ENCODE assay signal across 8 cellular contexts in the genomic region with DNA sequence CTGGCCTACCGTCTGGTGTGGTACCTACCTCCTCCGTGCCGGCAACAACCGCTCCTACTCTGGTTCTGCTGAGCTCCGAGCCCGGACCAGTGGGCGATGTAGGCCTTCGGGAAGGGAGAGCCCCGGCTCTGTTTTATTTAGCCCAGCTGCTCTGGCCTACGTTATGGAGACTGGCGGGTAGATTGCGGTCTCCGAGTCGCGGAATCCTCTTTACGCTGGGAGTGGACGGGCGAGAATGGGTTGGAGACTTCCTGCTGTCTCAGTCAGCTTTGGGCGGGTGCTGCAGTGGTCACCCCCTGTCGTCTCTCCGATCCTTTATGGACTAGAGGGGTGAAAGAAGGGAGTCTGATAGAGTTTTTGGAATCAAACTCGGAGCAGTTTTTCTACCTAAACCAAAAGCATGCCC. TPM values are rescaled to one million over a fixed set of nuclear protein-coding genes. Genes with fewer than 3 reads are reported as not detected.
DNase-seq lines count a peak whose midpoint lies in the region; ATAC-seq, FAIRE-seq and TF ChIP-seq lines count a peak whose summit lies in the region.

No MANE protein-coding gene starts in this region.

- H3K9ac ChIP-seq in endothelial cell of umbilical vein (replicated peaks; ENCODE audit: extremely low read depth, insufficient read depth, low read length), result peak overlapping the region; percentile 94

- ATAC-seq in HG02852 (IDR thresholded peaks at IDR 0.05; ENCODE audit: unreplicated experiment), result peak; percentile 33

- H3K4me3 ChIP-seq in OCI-LY7 (ENCODE audit: low read depth, low read length, poor library complexity, severe bottlenecking) (peak overlapping the region; percentile 90), endothelial cell of umbilical vein (replicated peaks in 1 of 3; ENCODE audit: insufficient read depth in 1 of 3, low read depth in 1 of 3, low read length in 3 of 3) (peak overlapping the region; percentile 45 to 94 (median 79))

- no peaks in the 10 kb centered on the region for H3K9me2 ChIP-seq in OCI-LY7 (ENCODE audit: insufficient read depth, low read length)

- TF ChIP-seq CTCF in OCI-LY7 (conservative IDR thresholded peaks at IDR 0.05; ENCODE audit: low read length), result no peak
- no peak for TF ChIP-seq CTCF in endothelial cell of umbilical vein (IDR thresholded peaks at IDR 0.05; ENCODE audit: extremely low read depth in 1 of 2, insufficient read depth in 1 of 2, low read depth in 1 of 2, low read length in 2 of 2)
- no peak for TF ChIP-seq CTCF in neural crest cell (conservative IDR thresholded peaks at IDR 0.05)

- H3K27ac ChIP-seq in OCI-LY7 (ENCODE audit: low read depth, low read length, poor library complexity, severe bottlenecking) (peak overlapping the region; percentile 95), endothelial cell of umbilical vein (ENCODE audit: insufficient read depth, low read depth, low read length) (peak overlapping the region; percentile 96)

- peaks cover 5% of the 10 kb centered on the region for H3K27me3 Mint-ChIP-seq in T-helper 1 cell treated with Interleukin-12 subunit alpha and Interleukin-12 subunit beta and Interleukin-4 antibody, amounts not matched to agents 30 μg/mL and 1 μg/mL, for 36 hours (ENCODE audit: low read depth)
- peaks cover 18% of the 10 kb centered on the region for H3K27me3 Mint-ChIP-seq in neural crest cell (ENCODE audit: low read depth)

- DNase-seq in T-helper 1 cell, result no peak
- DNase-seq in OCI-LY7 (ENCODE audit: low spot score), result no peak
- DNase-seq in endothelial cell of umbilical vein (ENCODE audit: low read depth, low spot score), result no peak
- DNase-seq in neural crest cell (ENCODE audit: low read depth, low spot score), result no peak
- DNase-seq in cortex of kidney (lab: John Stamatoyannopoulos, UW), result no peak
- no peak for DNase-seq in NK-92 treated with Interleukin-12 subunit alpha and Interleukin-12 subunit beta, amount 100 ng/mL, for 24 hours (lab: John Stamatoyannopoulos, UW)

- H3K36me3 ChIP-seq in OCI-LY7 (ENCODE audit: insufficient read depth, low read length) (peaks cover 29% of the 10 kb centered on the region), endothelial cell of umbilical vein (ENCODE audit: control insufficient read depth in 2 of 2, extremely low read depth in 1 of 2, insufficient read depth in 2 of 2, low read length in 2 of 2) (peaks cover 0 to 5% of the 10 kb centered on the region in 2 experiments)

- TF ChIP-seq POLR2A in endothelial cell of umbilical vein (IDR thresholded peaks at IDR 0.05; ENCODE audit: low read depth, low read length), result no peak

- H3K9me3 Mint-ChIP-seq in T-helper 1 cell treated with Interleukin-12 subunit alpha and Interleukin-12 subunit beta and Interleukin-4 antibody, amounts not matched to agents 30 μg/mL and 1 μg/mL, for 36 hours, result no peaks in the 10 kb centered on the region
- H3K9me3 Mint-ChIP-seq in neural crest cell, result no peaks in the 10 kb centered on the region

- intact Hi-C loops in OCI-LY7 (cut with micrococcal nuclease; ENCODE audit: unreplicated experiment), result loop anchor here (1.0 to 10.0 kb wide), 7 partner anchors 133 to 877 kb away; a partner anchor contains a TSS
- intact Hi-C loops in endothelial cell of umbilical vein (cut with micrococcal nuclease), result loop anchor here (1.0 to 10.0 kb wide), 3 partner anchors 250 to 403 kb away; no protein-coding TSS in a partner anchor

- H3K4me3 Mint-ChIP-seq in T-helper 1 cell treated with Interleukin-12 subunit alpha and Interleukin-12 subunit beta and Interleukin-4 antibody, amounts not matched to agents 30 μg/mL and 1 μg/mL, for 36 hours, result peak overlapping the region; percentile 99
- H3K4me3 Mint-ChIP-seq in neural crest cell, result peak overlapping the region; percentile 98

- peak overlapping the region; percentile 47 for H2AFZ ChIP-seq in OCI-LY7 (ENCODE audit: low read length)
- no peak overlapping the region for H2AFZ ChIP-seq in endothelial cell of umbilical vein (ENCODE audit: low read depth, low read length)

- peak overlapping the region; percentile 100 for H3K27ac Mint-ChIP-seq in T-helper 1 cell treated with Interleukin-12 subunit alpha and Interleukin-12 subunit beta and Interleukin-4 antibody, amounts not matched to agents 30 μg/mL and 1 μg/mL, for 36 hours
- peak overlapping the region; percentile 100 for H3K27ac Mint-ChIP-seq in neural crest cell (ENCODE audit: unreplicated experiment)

- H3K79me2 ChIP-seq in OCI-LY7 (ENCODE audit: insufficient read depth, low read depth, low read length) (peaks cover 53% of the 10 kb centered on the region), endothelial cell of umbilical vein (ENCODE audit: control insufficient read depth, insufficient read depth, low read length) (peaks cover 52% of the 10 kb centered on the region)

- peak overlapping the region; percentile 92 for H3K4me2 ChIP-seq in OCI-LY7 (ENCODE audit: low read length)
- peak overlapping the region; percentile 98 for H3K4me2 ChIP-seq in endothelial cell of umbilical vein (ENCODE audit: insufficient read depth, low read length)

- FAIRE-seq in endothelial cell of umbilical vein (lab: Jason Lieb, UNC), result no peak

- dilution Hi-C loops in endothelial cell of umbilical vein (cut with MboI; ENCODE audit: extremely low pct_ligation_motif_present, low sequenced_read_pairs), result no loop called here

- H3K4me1 ChIP-seq in OCI-LY7 (ENCODE audit: insufficient read depth, low read length, poor library complexity, severe bottlenecking) (peaks cover 54% of the 10 kb centered on the region), endothelial cell of umbilical vein (ENCODE audit: control insufficient read depth, extremely low read depth, insufficient read depth, low read length) (peaks cover 38% of the 10 kb centered on the region)

- BruUV-seq in OCI-LY7 (replicated peaks; lab: Mats Ljungman, UMichigan), result no TSS peak
- TSS peak; percentile 59 for BruUV-seq in endothelial cell of umbilical vein (replicated peaks; lab: Mats Ljungman, UMichigan)

- peaks cover 39% of the 10 kb centered on the region for H3K4me1 Mint-ChIP-seq in T-helper 1 cell treated with Interleukin-12 subunit alpha and Interleukin-12 subunit beta and Interleukin-4 antibody, amounts not matched to agents 30 μg/mL and 1 μg/mL, for 36 hours (ENCODE audit: low read depth)
- H3K4me1 Mint-ChIP-seq in neural crest cell, result peaks cover 28% of the 10 kb centered on the region

- POLR2A ChIA-PET in OCI-LY7 (lab: Charles Lee) (interaction anchor here (1.8 to 1.9 kb wide), 2 partner anchors 9 to 146 kb away, joined by 6 to 8 read pairs; a partner anchor contains a TSS), endothelial cell of umbilical vein (lab: Charles Lee) (no interaction called here)

- H3K9me3 ChIP-seq in OCI-LY7 (ENCODE audit: low read length), result no peaks in the 10 kb centered on the region
- H3K9me3 ChIP-seq in endothelial cell of umbilical vein (replicated peaks; ENCODE audit: control insufficient read depth, insufficient read depth, low read length), result no peaks in the 10 kb centered on the region

- peaks cover 9% of the 10 kb centered on the region for H3K36me3 Mint-ChIP-seq in T-helper 1 cell treated with Interleukin-12 subunit alpha and Interleukin-12 subunit beta and Interleukin-4 antibody, amounts not matched to agents 30 μg/mL and 1 μg/mL, for 36 hours (ENCODE audit: low read depth)
- no peaks in the 10 kb centered on the region for H3K36me3 Mint-ChIP-seq in neural crest cell (ENCODE audit: low read depth)

- CTCF ChIA-PET in OCI-LY7 (lab: Charles Lee; ENCODE audit: unreplicated experiment) (interaction anchor here (0.6 kb wide), 1 partner anchor 1617 kb away, joined by 4 read pairs; no protein-coding TSS in a partner anchor), endothelial cell of umbilical vein (lab: Charles Lee) (interaction anchor here (1.2 to 7.7 kb wide), 7 partner anchors 36 to 165 kb away, joined by 3 to 201 read pairs (median 3); a partner anchor contains a TSS)

- no peaks in the 10 kb centered on the region for H3K27me3 ChIP-seq in endothelial cell of umbilical vein (ENCODE audit: control insufficient read depth in 2 of 2, insufficient read depth in 2 of 2, low read length in 2 of 2)

- H4K20me1 ChIP-seq in OCI-LY7 (ENCODE audit: insufficient read depth, low read length), result peaks cover 39% of the 10 kb centered on the region
- no peaks in the 10 kb centered on the region for H4K20me1 ChIP-seq in endothelial cell of umbilical vein (replicated peaks; ENCODE audit: control insufficient read depth, extremely low read depth, insufficient read depth, low read length)

- no peaks in the 10 kb centered on the region for H3K9me1 ChIP-seq in endothelial cell of umbilical vein (replicated peaks; ENCODE audit: control insufficient read depth, extremely low read depth, insufficient read depth, low read length)

TF ChIP-seq in endothelial cell of umbilical vein, 7 proteins besides CTCF, POLR2A, EP300 and RAD21 (continues in another document):
- TF ChIP-seq POLR2AphosphoS5 (IDR thresholded peaks at IDR 0.05; ENCODE audit: insufficient read depth, low read depth, low read length), result no peak
- TF ChIP-seq MYC (IDR thresholded peaks at IDR 0.05; ENCODE audit: low read depth, low read length), result no peak
- no peak for TF ChIP-seq EZH2 (IDR thresholded peaks at IDR 0.05; ENCODE audit: borderline replicate concordance, low read depth, low read length, severe bottlenecking)
- no peak for TF ChIP-seq JUN (IDR thresholded peaks at IDR 0.05; ENCODE audit: borderline replicate concordance, insufficient read depth, insufficient read length, low read depth)

RNA-seq across cellular contexts. Expression of a gene that starts 0.4 kb away (rescaled TPM):
- total RNA-seq in OCI-LY7 (2014; rRNA removed; shearing (Covaris generic)), result 22.9 and 25.7 TPM in 2 replicates
- total RNA-seq in OCI-LY7 (2022) (41.4 and 57.2 TPM in 2 replicates), endothelial cell of umbilical vein (30.6 and 31.1 TPM in 2 replicates), neural crest cell (30.8 and 35.2 TPM in 2 replicates)
- polyA plus RNA-seq in endothelial cell of umbilical vein, result 23.1 and 23.8 TPM in 2 replicates
- polyA plus RNA-seq in endothelial cell of umbilical vein (2011; cell fraction: cytosol; rRNA removed), result 12.1 and 14.8 TPM in 2 replicates
- polyA plus RNA-seq in endothelial cell of umbilical vein (2011; cell fraction: nucleus; rRNA removed), result 31.2 and 36.2 TPM in 2 replicates
- 23.8 and 30.8 TPM in 2 replicates for polyA plus RNA-seq in endothelial cell of umbilical vein (2012)
- 17.6 and 27.7 TPM in 2 replicates for polyA minus RNA-seq in endothelial cell of umbilical vein
- 12.6 TPM for polyA minus RNA-seq in endothelial cell of umbilical vein (2011; cell fraction: cytosol; rRNA and poly(A)+ RNA removed)
- polyA minus RNA-seq in endothelial cell of umbilical vein (2011; cell fraction: nucleus; rRNA and poly(A)+ RNA removed), result 56.8 and 76.9 TPM in 2 replicates

RNA-seq across cellular contexts. Expression of a gene that starts 58.7 kb away (rescaled TPM):
- total RNA-seq in OCI-LY7 (2014; rRNA removed; shearing (Covaris generic)), result not detected in 2 replicates
- total RNA-seq in OCI-LY7 (2022), result not detected in 2 replicates
- total RNA-seq in endothelial cell of umbilical vein, result not detected in 2 replicates
- polyA plus RNA-seq in endothelial cell of umbilical vein, result not detected in 2 replicates
- not detected in 2 replicates for polyA plus RNA-seq in endothelial cell of umbilical vein (2011; cell fraction: cytosol; rRNA removed)
- not detected in 2 replicates for polyA plus RNA-seq in endothelial cell of umbilical vein (2011; cell fraction: nucleus; rRNA removed)
- not detected in 2 replicates for polyA plus RNA-seq in endothelial cell of umbilical vein (2012)
- not detected in 2 replicates for polyA minus RNA-seq in endothelial cell of umbilical vein
- not detected for polyA minus RNA-seq in endothelial cell of umbilical vein (2011; cell fraction: cytosol; rRNA and poly(A)+ RNA removed)
- polyA minus RNA-seq in endothelial cell of umbilical vein (2011; cell fraction: nucleus; rRNA and poly(A)+ RNA removed), result not detected in 2 replicates
- total RNA-seq in neural crest cell, result not detected in 2 replicates
